24 cellular contexts compared by ENCODE assay signal in the genomic region with DNA sequence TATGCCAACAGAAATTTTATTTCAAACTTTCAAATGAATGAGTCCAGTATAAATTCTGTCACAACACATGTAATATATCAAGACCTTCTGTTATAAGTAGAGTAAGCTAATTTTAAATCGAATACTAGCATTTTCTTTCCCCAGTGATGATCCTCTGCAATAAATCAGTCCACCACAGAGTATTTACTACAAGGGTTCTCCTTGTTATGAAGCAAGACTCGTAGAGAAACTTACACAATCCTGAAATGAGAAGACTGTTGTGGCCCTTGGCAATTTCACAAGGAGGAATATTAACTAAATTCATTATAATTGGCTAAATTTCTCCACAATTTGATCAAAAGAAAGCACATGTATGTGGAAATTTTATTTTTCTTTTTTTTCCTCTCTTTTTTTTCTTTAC.
"Had no signal": no experiment of that assay in that cellular context is flagged by ENCODE, and none has a peak within 500 bp of the region (broad histone marks: within the 10 kb centered on the region; RNA-seq: fewer than 3 reads in every experiment).

No MANE protein-coding gene starts in this region.

- H3K4me1 ChIP-seq: body of pancreas, gastroesophageal sphincter, heart left ventricle, psoas muscle, right atrium auricular region, spleen, upper lobe of right lung had no signal

- H3K27me3 Mint-ChIP-seq: activated CD4-positive, alpha-beta T cell treated with anti-CD3 and anti-CD28 coated beads, Interleukin-2, amount 10 ng/mL, durations not matched to agents 7 days and 5 days; activated CD8-positive, alpha-beta memory T cell treated with anti-CD3 and anti-CD28 coated beads, Interleukin-2, amount 10 ng/mL, durations not matched to agents 7 days and 5 days; activated CD8-positive, alpha-beta T cell treated with anti-CD3 and anti-CD28 coated beads for 36 hours; activated naive CD4-positive, alpha-beta T cell treated with anti-CD3 and anti-CD28 coated beads, Interleukin-2, amount 10 ng/mL, durations not matched to agents 7 days and 5 days; activated naive CD8-positive, alpha-beta T cell treated with anti-CD3 and anti-CD28 coated beads, Interleukin-2, amount 50 U/mL, for 24 hours; natural killer cell treated with Interleukin-12 subunit alpha and Interleukin-12 subunit beta and Interleukin-15 and Interleukin-18, amount 100 ng/mL, for 72 hours had no signal

- DNase-seq: activated CD4-positive, alpha-beta T cell treated with anti-CD3 and anti-CD28 coated beads, Interleukin-2, amount 10 ng/mL, durations not matched to agents 7 days and 5 days; activated CD4-positive, CD25-positive, alpha-beta regulatory T cell treated with anti-CD3 and anti-CD28 coated beads, Interleukin-2, amount 50 U/mL, for 72 hours; activated CD8-positive, alpha-beta memory T cell treated with anti-CD3 and anti-CD28 coated beads, Interleukin-2, amount 10 ng/mL, durations not matched to agents 7 days and 5 days; activated CD8-positive, alpha-beta T cell treated with anti-CD3 and anti-CD28 coated beads for 36 hours; activated effector memory CD4-positive, alpha-beta T cell treated with anti-CD3 and anti-CD28 coated beads, Interleukin-2, amount 50 U/mL, for 16 hours; activated naive CD4-positive, alpha-beta T cell treated with anti-CD3 and anti-CD28 coated beads, Interleukin-2, amount 10 ng/mL, durations not matched to agents 7 days and 5 days; activated naive CD8-positive, alpha-beta T cell treated with anti-CD3 and anti-CD28 coated beads, Interleukin-2, amount 50 U/mL, for 24 hours; activated T-cell treated with anti-CD3 and anti-CD28 coated beads for 4 hours; anterior cingulate cortex; body of pancreas; effector CD4-positive, alpha-beta T cell; heart left ventricle; left ventricle myocardium superior; mammary epithelial cell; psoas muscle; spleen; stimulated activated CD4-positive, alpha-beta T cell treated with anti-CD3 and anti-CD28 coated beads, Interleukin-4, amount 100 ng/mL, for 1 hour; stimulated activated naive CD4-positive, alpha-beta T cell treated with Interleukin-2 at 50 U/mL for 16 hours; upper lobe of right lung; WERI-Rb-1 had no signal

- H3K36me3 Mint-ChIP-seq: activated CD8-positive, alpha-beta memory T cell treated with anti-CD3 and anti-CD28 coated beads, Interleukin-2, amount 10 ng/mL, durations not matched to agents 7 days and 5 days; activated naive CD4-positive, alpha-beta T cell treated with anti-CD3 and anti-CD28 coated beads, Interleukin-2, amount 10 ng/mL, durations not matched to agents 7 days and 5 days; natural killer cell treated with Interleukin-12 subunit alpha and Interleukin-12 subunit beta and Interleukin-15 and Interleukin-18, amount 100 ng/mL, for 72 hours had no signal

- H3K4me3 ChIP-seq: body of pancreas, gastroesophageal sphincter, heart left ventricle, psoas muscle, right atrium auricular region, spleen, upper lobe of right lung had no signal

- H3K4me3 Mint-ChIP-seq: activated CD4-positive, alpha-beta T cell treated with anti-CD3 and anti-CD28 coated beads, Interleukin-2, amount 10 ng/mL, durations not matched to agents 7 days and 5 days; activated CD8-positive, alpha-beta memory T cell treated with anti-CD3 and anti-CD28 coated beads, Interleukin-2, amount 10 ng/mL, durations not matched to agents 7 days and 5 days; activated CD8-positive, alpha-beta T cell treated with anti-CD3 and anti-CD28 coated beads for 36 hours; activated naive CD4-positive, alpha-beta T cell treated with anti-CD3 and anti-CD28 coated beads, Interleukin-2, amount 10 ng/mL, durations not matched to agents 7 days and 5 days; activated naive CD8-positive, alpha-beta T cell treated with anti-CD3 and anti-CD28 coated beads, Interleukin-2, amount 50 U/mL, for 24 hours; natural killer cell treated with Interleukin-12 subunit alpha and Interleukin-12 subunit beta and Interleukin-15 and Interleukin-18, amount 100 ng/mL, for 72 hours; T-helper 2 cell treated with Interferon-gamma antibody and Interleukin-4, amounts not matched to agents 5 μg/mL and 100 μg/mL, for 36 hours had no signal

- H3K36me3 ChIP-seq: gastroesophageal sphincter, heart left ventricle, right atrium auricular region, spleen, upper lobe of right lung, WERI-Rb-1 had no signal

- H3K27ac ChIP-seq: body of pancreas, gastroesophageal sphincter, heart left ventricle, psoas muscle, right atrium auricular region, spleen, upper lobe of right lung, WERI-Rb-1 had no signal

- H3K27me3 ChIP-seq: body of pancreas, gastroesophageal sphincter, heart left ventricle, right atrium auricular region, spleen, upper lobe of right lung had no signal

- H3K27ac Mint-ChIP-seq: activated CD4-positive, alpha-beta T cell treated with anti-CD3 and anti-CD28 coated beads, Interleukin-2, amount 10 ng/mL, durations not matched to agents 7 days and 5 days; activated CD8-positive, alpha-beta memory T cell treated with anti-CD3 and anti-CD28 coated beads, Interleukin-2, amount 10 ng/mL, durations not matched to agents 7 days and 5 days; activated CD8-positive, alpha-beta T cell treated with anti-CD3 and anti-CD28 coated beads for 36 hours; activated naive CD4-positive, alpha-beta T cell treated with anti-CD3 and anti-CD28 coated beads, Interleukin-2, amount 10 ng/mL, durations not matched to agents 7 days and 5 days; activated naive CD8-positive, alpha-beta T cell treated with anti-CD3 and anti-CD28 coated beads, Interleukin-2, amount 50 U/mL, for 24 hours; natural killer cell treated with Interleukin-12 subunit alpha and Interleukin-12 subunit beta and Interleukin-15 and Interleukin-18, amount 100 ng/mL, for 72 hours; T-helper 2 cell treated with Interferon-gamma antibody and Interleukin-4, amounts not matched to agents 5 μg/mL and 100 μg/mL, for 36 hours had no signal

- H3K9me3 Mint-ChIP-seq: activated CD4-positive, alpha-beta T cell treated with anti-CD3 and anti-CD28 coated beads, Interleukin-2, amount 10 ng/mL, durations not matched to agents 7 days and 5 days; activated naive CD8-positive, alpha-beta T cell treated with anti-CD3 and anti-CD28 coated beads, Interleukin-2, amount 50 U/mL, for 24 hours; natural killer cell treated with Interleukin-12 subunit alpha and Interleukin-12 subunit beta and Interleukin-15 and Interleukin-18, amount 100 ng/mL, for 72 hours; T-helper 2 cell treated with Interferon-gamma antibody and Interleukin-4, amounts not matched to agents 5 μg/mL and 100 μg/mL, for 36 hours had no signal

- H3K4me1 Mint-ChIP-seq: activated CD4-positive, alpha-beta T cell treated with anti-CD3 and anti-CD28 coated beads, Interleukin-2, amount 10 ng/mL, durations not matched to agents 7 days and 5 days; activated CD8-positive, alpha-beta memory T cell treated with anti-CD3 and anti-CD28 coated beads, Interleukin-2, amount 10 ng/mL, durations not matched to agents 7 days and 5 days; activated naive CD4-positive, alpha-beta T cell treated with anti-CD3 and anti-CD28 coated beads, Interleukin-2, amount 10 ng/mL, durations not matched to agents 7 days and 5 days; activated naive CD8-positive, alpha-beta T cell treated with anti-CD3 and anti-CD28 coated beads, Interleukin-2, amount 50 U/mL, for 24 hours had no signal

- H3K9me3 ChIP-seq: body of pancreas, gastroesophageal sphincter, heart left ventricle, psoas muscle, right atrium auricular region, spleen, upper lobe of right lung had no signal
